ENCODE assay signal across 14 cellular contexts in genomic region chr9:83166369-83166768, GRCh38.
DNase-seq lines count a peak whose midpoint lies in the region; ATAC-seq and TF ChIP-seq lines count a peak whose summit lies in the region.
"Had no signal": no experiment of that assay in that cellular context is flagged by ENCODE, and none has a peak within 500 bp of the region (broad histone marks: within the 10 kb centered on the region; RNA-seq: fewer than 3 reads in every experiment).

No MANE protein-coding gene starts in this region.

- H3K27me3 ChIP-seq in GM23338 (ENCODE audit: insufficient read depth) (no peaks in the 10 kb centered on the region), prostate gland (replicated peaks; ENCODE audit: insufficient read depth) (no peaks in the 10 kb centered on the region)
- H3K27me3 ChIP-seq: Peyer's patch had no signal

- 0 out of 2 replicates have a peak overlapping the region, but pooled peaks have one; percentile 9 for H2AFZ ChIP-seq in GM23338

- ATAC-seq in GM23338 (no peak), HG03139 (IDR thresholded peaks at IDR 0.05; ENCODE audit: unreplicated experiment) (no peak)
- no peak for ATAC-seq in activated naive CD4-positive, alpha-beta T cell treated with anti-CD3 and anti-CD28 coated beads, Interleukin-2, amount 50 U/mL, for 72 hours
- ATAC-seq: stimulated activated effector memory CD8-positive, alpha-beta T cell treated with anti-CD3 and anti-CD28 coated beads, Interleukin-12 subunit alpha, Interleukin-12 subunit beta, amount 100 ng/mL, for 72 hours had no signal

- 30% methylated on average over 5 of the region's 5 CpGs for WGBS in prostate gland

- TF ChIP-seq CTCF in GM23338 (conservative IDR thresholded peaks at IDR 0.05; ENCODE audit: low read depth in 2 of 2) = no peak
- TF ChIP-seq CTCF in epithelial cell of proximal tubule (conservative IDR thresholded peaks at IDR 0.05; ENCODE audit: low read depth, low read length) = no peak
- TF ChIP-seq CTCF in prostate gland (IDR thresholded peaks at IDR 0.05) = no peak

- DNase-seq in GM23338 (ENCODE audit: low spot score) (no peak), NCI-H226 (peak; percentile 2), epithelial cell of proximal tubule (ENCODE audit: low read depth) (peak; percentile 18), prostate gland (ENCODE audit: low spot score) (peak; percentile 40), OCI-M2 (lab: John Stamatoyannopoulos, UW; ENCODE audit: unreplicated experiment) (no peak), NCI-H524 (lab: John Stamatoyannopoulos, UW) (no peak)
- no peak for DNase-seq in activated naive CD4-positive, alpha-beta T cell treated with anti-CD3 and anti-CD28 coated beads, Interleukin-2, amount 50 U/mL, for 72 hours (ENCODE audit: low spot score in 2 of 2)
- DNase-seq: foreskin melanocyte, NCI-H1105, Peyer's patch had no signal

- H3F3A ChIP-seq in GM23338 (replicated peaks; ENCODE audit: low read depth) = no peaks in the 10 kb centered on the region

- no peaks in the 10 kb centered on the region for H3K9me2 ChIP-seq in GM23338 (ENCODE audit: insufficient read depth)

- no peak overlapping the region for H3K4me3 Mint-ChIP-seq in GM23338
- H3K4me3 Mint-ChIP-seq: CD14-positive monocyte; dendritic cell treated with granulocyte-macrophage colony-stimulating factor and Interleukin-4, amounts not matched to agents 40 ng/mL and 50 ng/mL, for 4 days; stimulated activated effector memory CD8-positive, alpha-beta T cell treated with anti-CD3 and anti-CD28 coated beads, Interleukin-12 subunit alpha, Interleukin-12 subunit beta, amount 100 ng/mL, for 72 hours had no signal

- no peaks in the 10 kb centered on the region for H3K36me3 Mint-ChIP-seq in GM23338 (ENCODE audit: low read depth)
- H3K36me3 Mint-ChIP-seq in activated naive CD4-positive, alpha-beta T cell treated with anti-CD3 and anti-CD28 coated beads, Interleukin-2, amount 50 U/mL, for 72 hours = no peaks in the 10 kb centered on the region
- H3K36me3 Mint-ChIP-seq: CD14-positive monocyte; stimulated activated effector memory CD8-positive, alpha-beta T cell treated with anti-CD3 and anti-CD28 coated beads, Interleukin-12 subunit alpha, Interleukin-12 subunit beta, amount 100 ng/mL, for 72 hours had no signal

- H3K27me3 Mint-ChIP-seq in GM23338 (ENCODE audit: insufficient read depth, low read depth, poor library complexity) = no peaks in the 10 kb centered on the region
- H3K27me3 Mint-ChIP-seq: dendritic cell treated with granulocyte-macrophage colony-stimulating factor and Interleukin-4, amounts not matched to agents 40 ng/mL and 50 ng/mL, for 4 days had no signal

- no peaks in the 10 kb centered on the region for H3K4me1 Mint-ChIP-seq in GM23338
- H3K4me1 Mint-ChIP-seq: CD14-positive monocyte; stimulated activated effector memory CD8-positive, alpha-beta T cell treated with anti-CD3 and anti-CD28 coated beads, Interleukin-12 subunit alpha, Interleukin-12 subunit beta, amount 100 ng/mL, for 72 hours had no signal

- no peak overlapping the region for H3K4me3 ChIP-seq in GM23338
- no peak overlapping the region for H3K4me3 ChIP-seq in epithelial cell of proximal tubule (ENCODE audit: low read depth, low read length)
- no peak overlapping the region for H3K4me3 ChIP-seq in prostate gland
- H3K4me3 ChIP-seq: Peyer's patch had no signal

- no peak overlapping the region for H3K4me2 ChIP-seq in GM23338

- H3K79me2 ChIP-seq in GM23338 (replicated peaks; ENCODE audit: insufficient read depth) = no peaks in the 10 kb centered on the region

- no peak overlapping the region for H3K27ac Mint-ChIP-seq in GM23338
- no peak overlapping the region for H3K27ac Mint-ChIP-seq in activated naive CD4-positive, alpha-beta T cell treated with anti-CD3 and anti-CD28 coated beads, Interleukin-2, amount 50 U/mL, for 72 hours
- H3K27ac Mint-ChIP-seq: CD14-positive monocyte; dendritic cell treated with granulocyte-macrophage colony-stimulating factor and Interleukin-4, amounts not matched to agents 40 ng/mL and 50 ng/mL, for 4 days; stimulated activated effector memory CD8-positive, alpha-beta T cell treated with anti-CD3 and anti-CD28 coated beads, Interleukin-12 subunit alpha, Interleukin-12 subunit beta, amount 100 ng/mL, for 72 hours had no signal

- H3K27ac ChIP-seq in GM23338 (ENCODE audit: low read depth) (no peak overlapping the region), prostate gland (peak overlapping the region in 1 of 2 donors; percentile 32)
- H3K27ac ChIP-seq: Peyer's patch had no signal

- no peaks in the 10 kb centered on the region for H4K20me1 ChIP-seq in GM23338 (replicated peaks; ENCODE audit: insufficient read depth)

- no peaks in the 10 kb centered on the region for H3K9me3 ChIP-seq in prostate gland
- H3K9me3 ChIP-seq: Peyer's patch had no signal

- intact Hi-C loops in prostate gland (cut with DNase I) = no loop called here

- no peaks in the 10 kb centered on the region for H3K4me1 ChIP-seq in GM23338 (ENCODE audit: insufficient read depth)
- H3K4me1 ChIP-seq in prostate gland (replicated peaks) = no peaks in the 10 kb centered on the region
- H3K4me1 ChIP-seq: Peyer's patch had no signal

- TF ChIP-seq POLR2A in prostate gland (IDR thresholded peaks at IDR 0.05) = no peak

- H3K9me3 Mint-ChIP-seq in GM23338 = peaks cover 8% of the 10 kb centered on the region
- H3K9me3 Mint-ChIP-seq in activated naive CD4-positive, alpha-beta T cell treated with anti-CD3 and anti-CD28 coated beads, Interleukin-2, amount 50 U/mL, for 72 hours = peaks cover 13 to 18% of the 10 kb centered on the region in 2 donors

- H3K36me3 ChIP-seq in GM23338 (ENCODE audit: insufficient read depth) (no peaks in the 10 kb centered on the region), prostate gland (no peaks in the 10 kb centered on the region)
- H3K36me3 ChIP-seq: Peyer's patch had no signal

TF ChIP-seq in GM23338, 12 proteins besides CTCF, POLR2A, EP300 and RAD21:
- TF ChIP-seq ETS1 (IDR thresholded peaks at IDR 0.05) (no peak), ZNF331 (CRISPR knock-in tag; IDR thresholded peaks at IDR 0.05; ENCODE audit: low read depth) (no peak), EZH2phosphoT487 (IDR thresholded peaks at IDR 0.05; ENCODE audit: unreplicated experiment) (no peak), NANOG (IDR thresholded peaks at IDR 0.05; ENCODE audit: borderline replicate concordance) (no peak)

Comparison
In these comparisons a context has a peak if more than half of its experiments do, and no peak if none do; other contexts are left out.
1. DNase-seq: peak in NCI-H226 (single experiment), epithelial cell of proximal tubule (single experiment) and prostate gland (single experiment); none in GM23338 (single experiment), OCI-M2 (single experiment), activated naive CD4-positive, alpha-beta T cell treated with anti-CD3 and anti-CD28 coated beads, Interleukin-2, amount 50 U/mL, for 72 hours (0 of 2) and NCI-H524 (0 of 2).